ENCODE assay signal across 17 cellular contexts in the genomic region with DNA sequence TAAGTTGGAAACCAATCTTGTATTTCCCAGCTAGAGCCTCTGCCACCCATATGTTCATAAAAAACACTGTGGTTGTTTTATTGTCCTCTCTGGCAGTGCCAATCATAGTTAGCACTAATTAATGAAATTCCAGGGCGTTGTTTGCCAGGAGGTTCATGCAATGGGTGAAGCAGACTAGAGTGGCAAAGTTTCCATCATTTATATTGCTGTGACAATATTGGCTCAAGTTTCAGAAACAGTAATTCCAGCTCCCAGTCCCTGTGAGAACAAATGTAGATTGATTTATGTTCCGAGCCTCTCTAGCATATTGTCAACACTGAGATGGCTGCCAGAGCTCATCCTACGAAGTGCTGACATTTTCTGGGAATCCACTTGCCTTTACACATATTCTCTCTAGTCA.
"Had no signal": no experiment of that assay in that cellular context is flagged by ENCODE, and none has a peak within 500 bp of the region (broad histone marks: within the 10 kb centered on the region; RNA-seq: fewer than 3 reads in every experiment).

No MANE protein-coding gene starts in this region.

- ATAC-seq: activated T-cell treated with anti-CD3 and anti-CD28 coated beads, Interleukin-2, amount 50 U/mL, for 4 hours; left cardiac atrium; mucosa of descending colon; naive thymus-derived CD8-positive, alpha-beta T cell; psoas muscle; sciatic nerve had no signal

- H3K36me3 ChIP-seq: breast epithelium, suprapubic skin had no signal

- H3K4me1 ChIP-seq: breast epithelium, psoas muscle, suprapubic skin had no signal

- H3K27ac ChIP-seq: breast epithelium, psoas muscle, suprapubic skin had no signal

- DNase-seq: activated CD4-positive, alpha-beta memory T cell treated with anti-CD3 and anti-CD28 coated beads for 36 hours; activated effector memory CD4-positive, alpha-beta T cell treated with anti-CD3 and anti-CD28 coated beads, Interleukin-2, amount 50 U/mL, for 16 hours; activated T-cell treated with anti-CD3 and anti-CD28 coated beads, Interleukin-2, amount 50 U/mL, for 4 hours; endodermal cell; erythroblast; immature natural killer cell; left cardiac atrium; mammary epithelial cell; mucosa of descending colon; naive thymus-derived CD8-positive, alpha-beta T cell; nucleus accumbens; psoas muscle; stimulated activated CD4-positive, alpha-beta T cell treated with anti-CD3 and anti-CD28 coated beads, Interleukin-2, amount 100 ng/mL, for 24 hours; stimulated activated naive CD4-positive, alpha-beta T cell had no signal

- H3K4me3 ChIP-seq: breast epithelium, mucosa of descending colon, psoas muscle, suprapubic skin had no signal

- H3K9me3 ChIP-seq: breast epithelium, mucosa of descending colon, psoas muscle, suprapubic skin had no signal

- H3K27me3 ChIP-seq: breast epithelium, suprapubic skin had no signal
